Comparison of ENCODE assay signal across 1 cellular context in the genomic region with DNA sequence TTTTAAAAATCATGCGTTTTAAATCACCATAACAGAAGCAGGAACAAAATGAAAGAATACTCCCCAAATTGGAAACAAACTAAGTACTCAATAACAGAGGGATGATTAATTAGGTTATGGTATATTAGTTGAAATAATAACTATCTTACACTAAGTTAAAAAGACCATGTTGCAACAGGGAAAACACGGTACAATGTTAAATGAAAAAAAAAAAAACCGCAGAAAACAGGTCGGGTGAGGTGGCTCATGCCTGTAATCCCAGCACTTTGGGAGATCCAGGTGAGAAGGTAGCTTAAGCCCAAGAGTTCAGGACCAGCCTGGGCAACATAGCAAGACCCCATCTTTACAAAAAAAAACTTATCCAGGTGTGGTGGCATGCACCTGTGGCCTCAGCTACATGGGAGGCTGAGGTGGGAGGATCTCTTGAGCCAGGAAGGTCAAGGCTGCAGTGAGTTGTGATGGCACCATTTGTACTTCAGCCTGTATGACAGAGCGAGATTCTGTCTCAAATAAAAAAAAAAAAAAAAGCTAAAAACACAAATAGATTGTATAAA.
TF ChIP-seq lines count a peak whose summit lies in the region.

No MANE protein-coding gene starts in this region.

TF ChIP-seq in HEK293, 187 proteins besides CTCF, POLR2A, EP300 and RAD21 (continued from another document):
- TF ChIP-seq, protein P1, sequence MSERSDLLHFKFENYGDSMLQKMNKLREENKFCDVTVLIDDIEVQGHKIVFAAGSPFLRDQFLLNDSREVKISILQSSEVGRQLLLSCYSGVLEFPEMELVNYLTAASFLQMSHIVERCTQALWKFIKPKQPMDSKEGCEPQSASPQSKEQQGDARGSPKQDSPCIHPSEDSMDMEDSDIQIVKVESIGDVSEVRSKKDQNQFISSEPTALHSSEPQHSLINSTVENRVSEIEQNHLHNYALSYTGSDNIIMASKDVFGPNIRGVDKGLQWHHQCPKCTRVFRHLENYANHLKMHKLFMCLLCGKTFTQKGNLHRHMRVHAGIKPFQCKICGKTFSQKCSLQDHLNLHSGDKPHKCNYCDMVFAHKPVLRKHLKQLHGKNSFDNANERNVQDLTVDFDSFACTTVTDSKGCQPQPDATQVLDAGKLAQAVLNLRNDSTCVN (tag by site-specific recombination; optimal IDR thresholded peaks at IDR 0.05) = no peak
